ENCODE assay signal across 22 cellular contexts in the genomic region with DNA sequence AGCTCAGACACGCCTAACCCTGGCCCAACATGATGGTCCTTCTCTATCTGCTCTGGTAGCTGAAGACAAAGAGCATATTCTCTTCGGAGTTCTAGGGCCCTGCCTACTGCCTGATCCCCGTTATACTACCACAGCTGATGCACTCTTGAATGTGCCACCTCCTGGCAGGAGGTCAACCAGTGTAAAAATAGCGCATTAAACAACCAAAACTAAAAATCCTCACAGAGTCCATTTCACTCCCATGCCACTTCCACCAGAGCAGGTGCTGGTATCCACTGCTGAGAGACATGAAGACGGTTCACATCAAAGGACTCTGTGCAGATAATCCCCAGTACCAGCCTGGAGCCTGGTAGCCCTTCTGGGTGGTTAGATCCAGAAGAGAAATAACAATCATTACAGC.
"Had no signal": no experiment of that assay in that cellular context is flagged by ENCODE, and none has a peak within 500 bp of the region (broad histone marks: within the 10 kb centered on the region; RNA-seq: fewer than 3 reads in every experiment).

No MANE protein-coding gene starts in this region.

- DNase-seq: colonic mucosa; effector CD8-positive, alpha-beta T cell; endodermal cell; foreskin keratinocyte; glutamatergic neuron; mesenchymal stem cell; mucosa of descending colon; naive thymus-derived CD8-positive, alpha-beta T cell; nephron progenitor cell; occipital lobe; ovary; posterior cingulate gyrus; sigmoid colon; spleen; stimulated activated CD4-positive, alpha-beta T cell treated with anti-CD3 and anti-CD28 coated beads, Interleukin-4, amount 100 ng/mL, for 4 hours; stimulated activated naive CD8-positive, alpha-beta T cell treated with anti-CD3 and anti-CD28 coated beads, Interleukin-15, Interleukin-2, amounts not matched to agents 100 U/mL and 50 U/mL, for 24 hours; substantia nigra; testis; tibial artery had no signal

- H3K27ac ChIP-seq: colonic mucosa, esophagus muscularis mucosa, foreskin keratinocyte, ovary, sigmoid colon, skin epidermis, spleen, testis, tibial artery had no signal

- H3K27me3 ChIP-seq: colonic mucosa, esophagus muscularis mucosa, foreskin keratinocyte, ovary, sigmoid colon, spleen, testis, tibial artery had no signal

- H3K4me3 ChIP-seq: colonic mucosa, esophagus muscularis mucosa, mucosa of descending colon, ovary, sigmoid colon, skin epidermis, spleen, testis, tibial artery had no signal

- H3K9me3 ChIP-seq: colonic mucosa, testis had no signal

- ATAC-seq: foreskin keratinocyte; mucosa of descending colon; naive thymus-derived CD8-positive, alpha-beta T cell; stimulated activated memory B cell treated with anti-CD40 and anti-IgM and Interleukin-4, amounts not matched to agents 10 μg/mL and 1 μg/mL and 100 μg/mL, for 72 hours; stimulated activated naive CD8-positive, alpha-beta T cell treated with anti-CD3 and anti-CD28 coated beads, Interleukin-15, Interleukin-2, amounts not matched to agents 100 U/mL and 50 U/mL, for 24 hours had no signal

- H3K36me3 ChIP-seq: colonic mucosa, ovary had no signal

- H3K4me1 ChIP-seq: colonic mucosa, esophagus muscularis mucosa, sigmoid colon, spleen, testis, tibial artery had no signal
